ENCODE assay signal across 20 cellular contexts in the genomic region with DNA sequence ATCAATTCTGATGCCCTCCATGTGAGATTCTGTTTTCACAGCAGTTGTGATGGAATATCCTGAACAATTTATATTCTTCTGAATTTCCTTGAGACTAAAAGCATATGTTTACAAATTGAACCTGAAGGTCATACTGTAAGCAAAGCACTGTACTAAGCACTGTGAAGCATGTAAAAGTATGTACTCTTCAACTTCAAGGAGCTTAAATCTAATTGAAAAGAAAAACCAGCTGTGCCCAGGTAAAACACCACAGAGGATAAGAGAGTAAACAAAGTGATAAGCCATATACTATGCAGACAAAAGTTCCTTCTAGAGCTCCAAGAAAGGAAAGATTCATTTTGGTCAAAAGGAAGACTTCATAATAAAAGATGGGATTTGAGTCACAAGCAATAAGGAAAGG.
"Had no signal": no experiment of that assay in that cellular context is flagged by ENCODE, and none has a peak within 500 bp of the region (broad histone marks: within the 10 kb centered on the region; RNA-seq: fewer than 3 reads in every experiment).

No MANE protein-coding gene starts in this region.

- H3K27ac ChIP-seq: HL-60, RWPE1 had no signal

- H3K4me3 ChIP-seq: MG63 had no signal

- H3K9me3 ChIP-seq: MG63, SK-N-SH had no signal

- H3K4me2 ChIP-seq: SK-N-SH had no signal

- H3K36me3 Mint-ChIP-seq: T-cell had no signal

- H3K9ac ChIP-seq: SK-N-SH had no signal

- H3K4me1 Mint-ChIP-seq: T-cell had no signal

- H3K27ac Mint-ChIP-seq: T-cell had no signal

- ATAC-seq: T-cell had no signal

- H3K27me3 ChIP-seq: MG63 had no signal

- DNase-seq: KBM-7, MG63, NCI-H1092, NCI-H1105 treated with DMSO at 0.1 percent for 48 hours, NCI-H1417 treated with DMSO at 0.1 percent for 48 hours, NCI-H146, NCI-H1694 treated with DMSO at 0.1 percent for 48 hours, NCI-H1930, NCI-H2081, NCI-H2107, NCI-H2227 treated with DMSO at 0.1 percent for 48 hours, NCI-H446 treated with DMSO at 0.1 percent for 48 hours, NCI-H510A treated with DMSO at 0.1 percent for 48 hours, NCI-H526, SHP77, SK-N-SH, SW 1271, T-cell had no signal

- H3K36me3 ChIP-seq: MG63 had no signal

- H3K9me3 Mint-ChIP-seq: T-cell had no signal

- H3K4me3 Mint-ChIP-seq: T-cell had no signal

- H3K9me2 ChIP-seq: SK-N-SH had no signal
